In genomic region chr4:26204911-26205368, GRCh38 we compare ENCODE assay signal across 13 cellular contexts.
DNase-seq lines count a peak whose midpoint lies in the region; ATAC-seq and TF ChIP-seq lines count a peak whose summit lies in the region.
"Had no signal": no experiment of that assay in that cellular context is flagged by ENCODE, and none has a peak within 500 bp of the region (broad histone marks: within the 10 kb centered on the region; RNA-seq: fewer than 3 reads in every experiment).

No MANE protein-coding gene starts in this region.

- no peak overlapping the region for H3K4me2 ChIP-seq in osteoblast (ENCODE audit: insufficient read depth, low read length)
- H3K4me2 ChIP-seq: smooth muscle cell had no signal

- H3K9me3 ChIP-seq in psoas muscle (no peaks in the 10 kb centered on the region), osteoblast (ENCODE audit: low read depth, low read length) (no peaks in the 10 kb centered on the region)
- no peaks in the 10 kb centered on the region for H3K9me3 ChIP-seq in CD4-positive, alpha-beta memory T cell (ENCODE audit: control insufficient read depth in 1 of 2, low read length in 2 of 2)
- H3K9me3 ChIP-seq: tibial artery had no signal

- no peaks in the 10 kb centered on the region for H3K27me3 ChIP-seq in psoas muscle (ENCODE audit: insufficient read depth in 3 of 3, low read length in 2 of 3)
- no peaks in the 10 kb centered on the region for H3K27me3 ChIP-seq in CD4-positive, alpha-beta memory T cell (ENCODE audit: insufficient read depth, low read length)
- H3K27me3 ChIP-seq in osteoblast (ENCODE audit: insufficient read depth, low read length), result peaks cover 13% of the 10 kb centered on the region

- H3K27ac ChIP-seq in psoas muscle, result peak overlapping the region; percentile 60
- H3K27ac ChIP-seq in CD4-positive, alpha-beta memory T cell (ENCODE audit: low read depth, low read length), result no peak overlapping the region
- H3K27ac ChIP-seq in osteoblast (ENCODE audit: low read depth, low read length), result no peak overlapping the region
- H3K27ac ChIP-seq: tibial artery had no signal

- intact Hi-C loops in psoas muscle (cut with DNase I), result loop anchor here in 1 of 2 donors (10.0 kb wide), 1 partner anchor 120 kb away; no protein-coding TSS in a partner anchor
- intact Hi-C loops in CD4-positive, alpha-beta memory T cell (cut with micrococcal nuclease), result no loop called here

- H3K79me2 ChIP-seq in osteoblast (ENCODE audit: insufficient read depth, low read length), result no peaks in the 10 kb centered on the region

- TF ChIP-seq CTCF in psoas muscle (IDR thresholded peaks at IDR 0.05) (no peak), osteoblast (IDR thresholded peaks at IDR 0.05; ENCODE audit: extremely low read depth, low read depth, low read length) (no peak)

- peak overlapping the region in 2 of 8 donors; percentile 75 to 86 for H3K4me3 Mint-ChIP-seq in CD4-positive, alpha-beta memory T cell

- H3K9me3 Mint-ChIP-seq in CD4-positive, alpha-beta memory T cell, result no peaks in the 10 kb centered on the region

- H3K36me3 ChIP-seq in psoas muscle (ENCODE audit: insufficient read depth in 1 of 2, low read depth in 1 of 2) (no peaks in the 10 kb centered on the region), osteoblast (ENCODE audit: insufficient read depth, low read length) (no peaks in the 10 kb centered on the region)
- no peaks in the 10 kb centered on the region for H3K36me3 ChIP-seq in CD4-positive, alpha-beta memory T cell (ENCODE audit: insufficient read depth, low read length)
- H3K36me3 ChIP-seq: tibial artery had no signal

- peak; percentile 89 to 94 (median 91) for ATAC-seq in psoas muscle
- ATAC-seq: left colon had no signal

- peak overlapping the region in 2 of 7 donors; percentile 85 to 87 for H3K27ac Mint-ChIP-seq in CD4-positive, alpha-beta memory T cell

- H4K20me1 ChIP-seq in osteoblast (ENCODE audit: insufficient read depth, low read length), result no peaks in the 10 kb centered on the region

- H3K36me3 Mint-ChIP-seq in CD4-positive, alpha-beta memory T cell, result no peaks in the 10 kb centered on the region

- H3K4me1 Mint-ChIP-seq in CD4-positive, alpha-beta memory T cell, result peaks cover 23 to 50% (median 38%) of the 10 kb centered on the region in 4 donors

- no peak overlapping the region for H3K4me3 ChIP-seq in psoas muscle
- no peak overlapping the region for H3K4me3 ChIP-seq in CD4-positive, alpha-beta memory T cell (ENCODE audit: low read length in 2 of 2)
- no peak overlapping the region for H3K4me3 ChIP-seq in osteoblast (ENCODE audit: insufficient read depth, low read length)
- H3K4me3 ChIP-seq: smooth muscle cell, tibial artery had no signal

- WGBS in psoas muscle, 3 donors, result 7 to 10% (median 9%) methylated on average over 7 of the region's 7 CpGs

- DNase-seq in DMS79 treated with DMSO at 0.1 percent for 48 hours (lab: John Stamatoyannopoulos, UW), result peak; percentile 24
- no peak for DNase-seq in DMS79 (lab: John Stamatoyannopoulos, UW)
- DNase-seq in NCI-H2196 treated with DMSO at 0.1 percent for 48 hours (lab: John Stamatoyannopoulos, UW; ENCODE audit: unreplicated experiment), result peak; percentile 93
- DNase-seq in globus pallidus (ENCODE audit: low spot score), result peak; percentile 39
- DNase-seq in psoas muscle, result peak; percentile 60 to 79
- DNase-seq in CD4-positive, alpha-beta memory T cell, result no peak
- no peak for DNase-seq in ecto neural progenitor cell (ENCODE audit: low spot score)
- DNase-seq in osteoblast (ENCODE audit: insufficient read length, low spot score, missing footprints), result no peak
- DNase-seq: effector memory CD4-positive, alpha-beta T cell; left colon; NCI-H1436 treated with DMSO at 0.1 percent for 48 hours had no signal

- no peaks in the 10 kb centered on the region for H3K4me1 ChIP-seq in psoas muscle
- peaks cover 22% of the 10 kb centered on the region for H3K4me1 ChIP-seq in CD4-positive, alpha-beta memory T cell (ENCODE audit: insufficient read depth, low read length)
- peaks cover 19% of the 10 kb centered on the region for H3K4me1 ChIP-seq in osteoblast (ENCODE audit: insufficient read depth, low read length)

- CTCF ChIA-PET in CD4-positive, alpha-beta memory T cell (lab: Charles Lee; ENCODE audit: partially characterized antibody), result interaction anchor here (0.7 to 1.6 kb wide), 4 partner anchors 10 to 123 kb away, joined by 3 to 7 read pairs (median 4); no protein-coding TSS in a partner anchor

- no peak overlapping the region for H2AFZ ChIP-seq in osteoblast (ENCODE audit: low read length)

- H3K27me3 Mint-ChIP-seq in CD4-positive, alpha-beta memory T cell, result peaks cover under 1 to 3% of the 10 kb centered on the region in 2 donors

- POLR2A ChIA-PET in CD4-positive, alpha-beta memory T cell (lab: Charles Lee; ENCODE audit: partially characterized antibody), result interaction anchor here (0.7 to 3.2 kb wide), 4 partner anchors 11 to 115 kb away, joined by 3 to 21 read pairs (median 3); no protein-coding TSS in a partner anchor

Comparison
In these comparisons a context has a peak if more than half of its experiments do, and no peak if none do; other contexts are left out.
1. DNase-seq: peak in DMS79 treated with DMSO at 0.1 percent for 48 hours (single experiment), NCI-H2196 treated with DMSO at 0.1 percent for 48 hours (single experiment), globus pallidus (single experiment) and psoas muscle (2 of 2); none in DMS79 (single experiment), CD4-positive, alpha-beta memory T cell (0 of 5), ecto neural progenitor cell (single experiment) and osteoblast (single experiment).